Comparison of ENCODE assay signal across 31 cellular contexts in the genomic region with DNA sequence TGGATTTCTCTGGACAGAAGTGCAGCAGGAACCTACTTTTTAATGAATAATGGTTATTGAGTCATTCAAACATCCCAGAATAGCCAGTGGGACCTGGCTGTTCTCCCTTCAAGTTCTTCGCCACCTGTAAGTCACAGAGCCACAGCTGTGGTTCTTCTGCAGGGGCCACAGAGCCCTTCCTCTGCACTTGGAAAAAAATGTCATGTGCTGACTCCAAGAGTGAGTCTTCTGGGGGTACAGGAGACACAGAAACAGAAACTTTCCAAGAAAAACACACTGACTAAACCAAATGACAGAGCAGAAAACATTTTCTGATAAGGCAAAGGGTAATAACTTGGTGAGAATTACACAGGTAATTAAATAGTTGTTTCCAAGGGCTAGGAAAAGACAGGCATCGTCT.
DNase-seq lines count a peak whose midpoint lies in the region; ATAC-seq, FAIRE-seq and TF ChIP-seq lines count a peak whose summit lies in the region.
"Had no signal": no experiment of that assay in that cellular context is flagged by ENCODE, and none has a peak within 500 bp of the region (broad histone marks: within the 10 kb centered on the region; RNA-seq: fewer than 3 reads in every experiment).

No MANE protein-coding gene starts in this region.

- no peaks in the 10 kb centered on the region for H3K79me2 ChIP-seq in GM23248 (ENCODE audit: insufficient read depth)

- no peak for ATAC-seq in HG02885 (IDR thresholded peaks at IDR 0.05; ENCODE audit: poor library complexity, unreplicated experiment)
- ATAC-seq: activated CD8-positive, alpha-beta memory T cell treated with anti-CD3 and anti-CD28 coated beads, Interleukin-2, amount 10 ng/mL, durations not matched to agents 7 days and 5 days; activated T-cell treated with anti-CD3 and anti-CD28 coated beads, Interleukin-2, amount 50 U/mL, for 4 hours; body of pancreas; HCT116; left colon; SK-N-SH treated with all-trans-retinoic acid at 6 μM for 48 hours had no signal

- H3K4me3 ChIP-seq in GM23248 (no peak overlapping the region), fibroblast of the aortic adventitia (ENCODE audit: low read depth, low read length) (no peak overlapping the region), small intestine (ENCODE audit: low read depth in 1 of 2, low read length in 2 of 2) (no peak overlapping the region)
- H3K4me3 ChIP-seq: BLaER1, body of pancreas, pancreas, right atrium auricular region, transverse colon had no signal

- H3K27me3 ChIP-seq in GM23248 (replicated peaks; ENCODE audit: insufficient read depth) = no peaks in the 10 kb centered on the region
- no peaks in the 10 kb centered on the region for H3K27me3 ChIP-seq in small intestine (ENCODE audit: control insufficient read depth in 2 of 2, insufficient read depth in 2 of 2, low read length in 2 of 2)
- H3K27me3 ChIP-seq: BLaER1, body of pancreas, pancreas, right atrium auricular region, transverse colon had no signal

- in situ Hi-C loops in GM23248 (cut with MboI) (no loop called here), GM13977 (cut with MboI; ENCODE audit: low pct_unique_long_range_greater_than_20kb, low sequenced_read_pairs, unreplicated experiment) (no loop called here)

- WGBS in GM23248 (ENCODE audit: low coverage in 1 of 2, low lambda C conversion rate in 2 of 2, missing lambda C conversion rate in 2 of 2), 2 experiments = 96 to 99% methylated on average over 2 of the region's 2 CpGs
- WGBS in small intestine, 3 donors = 53 to 75% (median 58%) methylated on average over 2 of the region's 2 CpGs

- peaks cover 68% of the 10 kb centered on the region for H3F3A ChIP-seq in GM23248 (ENCODE audit: insufficient read depth)

- peak overlapping the region; percentile 68 for H3K4me2 ChIP-seq in GM23248 (ENCODE audit: unreplicated experiment)
- H3K4me2 ChIP-seq: BLaER1 had no signal

- H3K4me1 ChIP-seq in GM23248 (ENCODE audit: insufficient read depth) = peaks cover 76% of the 10 kb centered on the region
- H3K4me1 ChIP-seq in small intestine (ENCODE audit: control insufficient read depth in 2 of 2, insufficient read depth in 1 of 2, low read depth in 1 of 2, low read length in 1 of 2) = no peaks in the 10 kb centered on the region
- H3K4me1 ChIP-seq: right atrium auricular region had no signal

- peak overlapping the region; percentile 88 for H3K27ac ChIP-seq in GM23248
- H3K27ac ChIP-seq in small intestine (ENCODE audit: low read depth in 1 of 2, low read length in 1 of 2) = no peak overlapping the region
- H3K27ac ChIP-seq: BLaER1, body of pancreas, pancreas, right atrium auricular region, transverse colon had no signal

- H3K36me3 ChIP-seq in GM23248 (ENCODE audit: low read depth) (no peaks in the 10 kb centered on the region), small intestine (ENCODE audit: control insufficient read depth in 2 of 2, insufficient read depth in 2 of 2, low read length in 2 of 2) (no peaks in the 10 kb centered on the region)
- H3K36me3 ChIP-seq: BLaER1, pancreas, right atrium auricular region, transverse colon had no signal

- no peaks in the 10 kb centered on the region for H3K9me2 ChIP-seq in GM23248 (ENCODE audit: insufficient read depth)

- H3K9me3 ChIP-seq in GM23248 (ENCODE audit: low read depth) (no peaks in the 10 kb centered on the region), small intestine (ENCODE audit: control insufficient read depth, low read depth) (no peaks in the 10 kb centered on the region)
- H3K9me3 ChIP-seq: BLaER1, body of pancreas, pancreas, right atrium auricular region, transverse colon had no signal

- no peaks in the 10 kb centered on the region for H4K20me1 ChIP-seq in GM23248 (ENCODE audit: insufficient read depth)
- H4K20me1 ChIP-seq: BLaER1 had no signal

- DNase-seq in GM23248 (peak; percentile 38), astrocyte of the hippocampus (ENCODE audit: low read depth, low spot score) (peak; percentile 14), fibroblast of the aortic adventitia (ENCODE audit: low read depth) (peak; percentile 38), small intestine (peak; percentile 5), glomerular visceral epithelial cell (ENCODE audit: extremely low spot score) (no peak), GM13977 (ENCODE audit: low spot score) (no peak), DMS53 treated with DMSO at 0.1 percent for 48 hours (lab: John Stamatoyannopoulos, UW; ENCODE audit: unreplicated experiment) (no peak)
- DNase-seq: activated CD8-positive, alpha-beta memory T cell treated with anti-CD3 and anti-CD28 coated beads, Interleukin-2, amount 10 ng/mL, durations not matched to agents 7 days and 5 days; activated gamma-delta T cell; activated naive CD8-positive, alpha-beta T cell treated with anti-CD3 and anti-CD28 coated beads for 36 hours; activated T-cell treated with anti-CD3 and anti-CD28 coated beads, Interleukin-2, amount 50 U/mL, for 4 hours; body of pancreas; DMS79 treated with DMSO at 0.1 percent for 48 hours; GF-D8; immature natural killer cell; KBM-7; left colon; NCI-H1092 treated with DMSO at 0.1 percent for 48 hours; NCI-H187 treated with DMSO at 0.1 percent for 48 hours; NCI-H524; NK-92 treated with Interleukin-12 subunit alpha and Interleukin-12 subunit beta, amount 100 ng/mL, for 24 hours; pancreas; Right ventricle myocardium superior; stimulated activated CD4-positive, alpha-beta T cell treated with anti-CD3 and anti-CD28 coated beads, Interleukin-12 subunit alpha, Interleukin-12 subunit beta, amount 100 ng/mL, for 4 hours; stimulated activated CD4-positive, alpha-beta T cell treated with anti-CD3 and anti-CD28 coated beads, Interleukin-2, amount 100 ng/mL, for 48 hours; transverse colon had no signal

- H3K9ac ChIP-seq in GM23248 = peak overlapping the region; percentile 41
- H3K9ac ChIP-seq: BLaER1 had no signal

- TF ChIP-seq CTCF in fibroblast of the aortic adventitia (IDR thresholded peaks at IDR 0.05; ENCODE audit: insufficient read depth, low read length) (no peak), GM13977 (IDR thresholded peaks at IDR 0.05; ENCODE audit: extremely low read depth, insufficient read depth, missing control alignments) (no peak)

- no peak overlapping the region for H2AFZ ChIP-seq in GM23248

- no peak for FAIRE-seq in small intestine (lab: Jason Lieb, UNC)
- FAIRE-seq: pancreas had no signal

Comparison
In these comparisons a context has a peak if more than half of its experiments do, and no peak if none do; other contexts are left out.
1. DNase-seq: peak in GM23248 (single experiment), astrocyte of the hippocampus (single experiment), fibroblast of the aortic adventitia (single experiment) and small intestine (single experiment); none in glomerular visceral epithelial cell (single experiment), GM13977 (single experiment) and DMS53 treated with DMSO at 0.1 percent for 48 hours (single experiment).